Comparison of ENCODE assay signal across 27 cellular contexts in genomic region chr3:131831608-131832007, GRCh38.
"Had no signal": no experiment of that assay in that cellular context is flagged by ENCODE, and none has a peak within 500 bp of the region (broad histone marks: within the 10 kb centered on the region; RNA-seq: fewer than 3 reads in every experiment).

No MANE protein-coding gene starts in this region.

- H3K4me1 ChIP-seq: stomach, suprapubic skin, testis, thyroid gland, tibial artery, tibial nerve, transverse colon, upper lobe of left lung, upper lobe of right lung, uterus, vagina had no signal

- ATAC-seq: stimulated activated effector memory CD8-positive, alpha-beta T cell treated with anti-CD3 and anti-CD28 coated beads, Interleukin-12 subunit alpha, Interleukin-12 subunit beta, amount 100 ng/mL, for 72 hours; stimulated activated memory B cell treated with anti-CD40 and anti-IgM and Interleukin-4, amounts not matched to agents 10 μg/mL and 1 μg/mL and 100 μg/mL, for 72 hours; stimulated activated naive B cell treated with anti-CD40 and anti-IgM and Interleukin-4, amounts not matched to agents 10 μg/mL and 1 μg/mL and 100 μg/mL, for 72 hours; stimulated activated naive CD8-positive, alpha-beta T cell treated with anti-CD3 and anti-CD28 coated beads, Interleukin-15, amount 100 ng/mL, for 72 hours; stimulated activated naive CD8-positive, alpha-beta T cell treated with anti-CD3 and anti-CD28 coated beads, Interleukin-15, Interleukin-2, amounts not matched to agents 100 U/mL and 50 U/mL, for 24 hours; upper lobe of right lung had no signal

- H3K4me3 ChIP-seq: stomach, suprapubic skin, testis, thoracic aorta, thyroid gland, tibial artery, tibial nerve, transverse colon, upper lobe of left lung, upper lobe of right lung, uterus, vagina had no signal

- H3K27ac ChIP-seq: stomach, suprapubic skin, testis, thoracic aorta, thyroid gland, tibial artery, tibial nerve, transverse colon, upper lobe of left lung, upper lobe of right lung, uterus, vagina had no signal

- DNase-seq: stimulated activated CD4-positive, alpha-beta T cell treated with anti-CD3 and anti-CD28 coated beads, Interleukin-2, amount 100 ng/mL, for 48 hours; stimulated activated CD4-positive, alpha-beta T cell treated with anti-CD3 and anti-CD28 coated beads, Interleukin-4, amount 100 ng/mL, for 1 hour; stimulated activated CD4-positive, alpha-beta T cell treated with anti-CD3 and anti-CD28 coated beads, Interleukin-4, amount 100 ng/mL, for 24 hours; stimulated activated CD4-positive, alpha-beta T cell treated with anti-CD3 and anti-CD28 coated beads, Interleukin-4, amount 100 ng/mL, for 4 hours; stimulated activated CD8-positive, alpha-beta memory T cell treated with anti-CD3 and anti-CD28 coated beads, Interleukin-4, amount 100 ng/mL, for 48 hours; stimulated activated naive B cell treated with anti-CD40 and anti-IgM and Interleukin-4, amounts not matched to agents 10 μg/mL and 1 μg/mL and 100 μg/mL, for 72 hours; stimulated activated naive CD4-positive, alpha-beta T cell; stimulated activated naive CD4-positive, alpha-beta T cell treated with Interleukin-2 at 50 U/mL for 16 hours; stimulated activated naive CD8-positive, alpha-beta T cell treated with anti-CD3 and anti-CD28 coated beads, Interleukin-15, amount 100 ng/mL, for 72 hours; stimulated activated naive CD8-positive, alpha-beta T cell treated with anti-CD3 and anti-CD28 coated beads, Interleukin-15, Interleukin-2, amounts not matched to agents 100 U/mL and 50 U/mL, for 24 hours; stomach; substantia nigra; testis; thyroid gland; tibial artery; transverse colon; trophoblast cell; upper lobe of left lung; upper lobe of right lung; uterus had no signal

- H3K27me3 ChIP-seq: stomach, testis, thyroid gland, tibial artery, tibial nerve, transverse colon, upper lobe of left lung, upper lobe of right lung, uterus, vagina had no signal

- H3K9me3 ChIP-seq: stomach, suprapubic skin, testis, thoracic aorta, thyroid gland, tibial artery, tibial nerve, transverse colon, upper lobe of left lung, upper lobe of right lung, uterus, vagina had no signal

- FAIRE-seq: urothelium cell line had no signal

- H3K36me3 ChIP-seq: stomach, suprapubic skin, thoracic aorta, thyroid gland, tibial artery, tibial nerve, transverse colon, upper lobe of left lung, upper lobe of right lung, uterus, vagina had no signal
